Comparison of ENCODE assay signal across 25 cellular contexts in the genomic region with DNA sequence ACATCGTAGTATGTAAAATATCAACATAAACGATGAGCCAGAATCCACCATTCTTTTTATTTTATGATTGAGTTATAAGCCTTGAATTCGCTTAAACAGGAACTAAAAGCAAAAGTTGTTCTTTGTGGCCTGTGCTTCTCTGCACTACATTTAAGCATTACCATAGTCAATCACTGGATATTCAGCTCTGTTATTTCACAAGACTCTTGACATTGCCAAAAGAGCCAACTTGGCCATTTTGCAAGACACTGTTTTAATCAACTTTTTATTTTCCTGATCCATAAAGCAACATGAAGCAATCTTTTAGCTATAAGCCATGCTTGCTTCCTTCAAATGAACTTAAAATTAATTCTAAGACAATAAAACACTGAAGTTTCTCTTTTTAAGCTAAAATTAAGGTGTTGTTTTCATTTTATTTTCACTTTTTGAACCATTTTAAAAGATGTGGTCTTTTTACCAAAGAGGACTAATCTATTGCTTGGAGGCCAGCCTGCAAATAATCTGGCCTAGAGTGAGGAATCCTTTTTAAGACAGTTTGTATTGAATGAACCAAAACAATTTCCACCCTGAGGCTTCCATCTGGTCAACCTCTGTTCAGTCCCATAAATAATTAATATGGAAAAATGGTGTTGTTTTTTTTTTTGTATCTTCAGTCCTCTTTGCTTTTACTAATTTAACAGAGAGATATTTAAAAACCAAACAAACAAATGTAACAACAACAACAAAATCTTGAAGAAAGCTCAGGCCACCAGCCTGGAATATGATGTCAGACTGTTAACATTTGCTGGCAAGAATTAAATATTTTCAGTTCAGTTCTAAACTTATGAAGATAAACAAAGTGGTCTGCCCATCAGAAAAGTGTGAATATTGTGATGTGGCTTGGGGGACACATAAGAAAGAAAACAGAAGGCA.
DNase-seq lines count a peak whose midpoint lies in the region; ATAC-seq and TF ChIP-seq lines count a peak whose summit lies in the region.
"Had no signal": no experiment of that assay in that cellular context is flagged by ENCODE, and none has a peak within 500 bp of the region (broad histone marks: within the 10 kb centered on the region; RNA-seq: fewer than 3 reads in every experiment).

No MANE protein-coding gene starts in this region.

- H3K4me3 Mint-ChIP-seq in mesothelial cell of epicardium (no peak overlapping the region), natural killer cell (no peak overlapping the region)
- H3K4me3 Mint-ChIP-seq: activated B cell treated with CpG ODN at 0.5 μM for 24 hours; activated CD4-positive, alpha-beta memory T cell treated with anti-CD3 and anti-CD28 coated beads for 36 hours; naive B cell had no signal

- ATAC-seq in natural killer cell = no peak

- intact Hi-C loops in spleen (cut with DNase I; ENCODE audit: low total_unique reads) (no loop called here), natural killer cell (cut with micrococcal nuclease) (no loop called here)

- no peak overlapping the region for H3K4me3 ChIP-seq in AG10803 (ENCODE audit: low read length)
- H3K4me3 ChIP-seq in SJSA1 = no peak overlapping the region
- H3K4me3 ChIP-seq in spleen = no peak overlapping the region
- H3K4me3 ChIP-seq: cardiac muscle cell, dorsolateral prefrontal cortex had no signal

- H3K4me1 Mint-ChIP-seq in mesothelial cell of epicardium (peaks cover 2% of the 10 kb centered on the region), natural killer cell (no peaks in the 10 kb centered on the region)
- H3K4me1 Mint-ChIP-seq: activated B cell treated with CpG ODN at 0.5 μM for 24 hours, naive B cell had no signal

- no peaks in the 10 kb centered on the region for H3K36me3 ChIP-seq in SJSA1
- H3K36me3 ChIP-seq in spleen = no peaks in the 10 kb centered on the region
- H3K36me3 ChIP-seq: cardiac muscle cell had no signal

- H3K4me1 ChIP-seq in SJSA1 (replicated peaks) = peaks cover 49% of the 10 kb centered on the region
- H3K4me1 ChIP-seq in spleen = no peaks in the 10 kb centered on the region

- 76 to 87% (median 85%) methylated on average over 3 of the region's 3 CpGs for WGBS in spleen, 5 donors

- peak overlapping the region; percentile 53 for H3K27ac Mint-ChIP-seq in mesothelial cell of epicardium
- no peak overlapping the region for H3K27ac Mint-ChIP-seq in natural killer cell
- H3K27ac Mint-ChIP-seq: activated B cell treated with CpG ODN at 0.5 μM for 24 hours; activated CD4-positive, alpha-beta memory T cell treated with anti-CD3 and anti-CD28 coated beads for 36 hours; naive B cell had no signal

- no peak for TF ChIP-seq POLR2A in spleen (IDR thresholded peaks at IDR 0.05)

- H3K27ac ChIP-seq in SJSA1 = peak overlapping the region; percentile 42
- H3K27ac ChIP-seq in spleen = no peak overlapping the region
- H3K27ac ChIP-seq: C4-2B, cardiac muscle cell, RWPE1 had no signal

- H3K27me3 Mint-ChIP-seq in mesothelial cell of epicardium (ENCODE audit: low read depth) (no peaks in the 10 kb centered on the region), natural killer cell (ENCODE audit: low read depth in 2 of 2) (no peaks in the 10 kb centered on the region)
- H3K27me3 Mint-ChIP-seq: activated B cell treated with CpG ODN at 0.5 μM for 24 hours; activated CD4-positive, alpha-beta memory T cell treated with anti-CD3 and anti-CD28 coated beads for 36 hours; naive B cell had no signal

- TF ChIP-seq CTCF in AG10803 (conservative IDR thresholded peaks at IDR 0.05; ENCODE audit: low read length) = no peak
- TF ChIP-seq CTCF in mesothelial cell of epicardium (IDR thresholded peaks at IDR 0.05; ENCODE audit: unreplicated experiment) = no peak
- no peak for TF ChIP-seq CTCF in spleen (IDR thresholded peaks at IDR 0.05 in 8 of 11, conservative IDR thresholded peaks at IDR 0.05 in 3 of 11)
- TF ChIP-seq CTCF in natural killer cell (IDR thresholded peaks at IDR 0.05) = no peak

- H3K27me3 ChIP-seq in SJSA1 (replicated peaks) = no peaks in the 10 kb centered on the region
- H3K27me3 ChIP-seq in spleen (replicated peaks in 1 of 7) = no peaks in the 10 kb centered on the region
- H3K27me3 ChIP-seq: cardiac muscle cell, dorsolateral prefrontal cortex had no signal

- DNase-seq in AG10803 (ENCODE audit: low read depth) (peak; percentile 73), SJSA1 (ENCODE audit: low read depth in 1 of 2, low spot score in 2 of 2) (peak in 1 of 2 experiments; percentile 70), fibroblast of the conjunctiva (ENCODE audit: low read depth) (peak; percentile 23), mesothelial cell of epicardium (ENCODE audit: low spot score in 2 of 2, unreplicated experiment in 2 of 2) (no peak), HUDEP-2 (lab: John Stamatoyannopoulos, UW; ENCODE audit: unreplicated experiment in 76 of 76) (no peak), spleen (no peak), natural killer cell (no peak), GF-D8 (lab: John Stamatoyannopoulos, UW) (no peak)
- DNase-seq: activated B cell treated with CpG ODN at 0.5 μM for 24 hours; activated CD4-positive, alpha-beta memory T cell treated with anti-CD3 and anti-CD28 coated beads for 36 hours; activated naive CD4-positive, alpha-beta T cell treated with Interleukin-2 at 50 U/mL for 16 hours; dorsolateral prefrontal cortex; H7; kidney glomerular epithelial cell; mesendoderm; naive B cell; NCI-H1417 treated with DMSO at 0.1 percent for 48 hours; NCI-H2171 treated with DMSO at 0.1 percent for 48 hours; NCI-H69; occipital lobe; retina; T-helper 9 cell had no signal

- H3K9me3 ChIP-seq in SJSA1 (replicated peaks) = no peaks in the 10 kb centered on the region
- peaks cover 0 to 6% (median 0%) of the 10 kb centered on the region in 8 donors for H3K9me3 ChIP-seq in spleen

- H3K36me3 Mint-ChIP-seq in mesothelial cell of epicardium (no peaks in the 10 kb centered on the region), natural killer cell (no peaks in the 10 kb centered on the region)
- H3K36me3 Mint-ChIP-seq: activated CD4-positive, alpha-beta memory T cell treated with anti-CD3 and anti-CD28 coated beads for 36 hours; naive B cell had no signal

- H3K9me3 Mint-ChIP-seq in mesothelial cell of epicardium (no peaks in the 10 kb centered on the region), natural killer cell (peaks cover 4 to 5% of the 10 kb centered on the region in 2 donors)
- H3K9me3 Mint-ChIP-seq: activated B cell treated with CpG ODN at 0.5 μM for 24 hours; activated CD4-positive, alpha-beta memory T cell treated with anti-CD3 and anti-CD28 coated beads for 36 hours had no signal

Comparison
In these comparisons a context has a peak if more than half of its experiments do, and no peak if none do; other contexts are left out.
1. DNase-seq: peak in AG10803 (single experiment) and fibroblast of the conjunctiva (single experiment); none in mesothelial cell of epicardium (0 of 2), HUDEP-2 (0 of 76), spleen (single experiment), natural killer cell (single experiment) and GF-D8 (single experiment).